In genomic region chr13:80337706-80338105, GRCh38 we compare ENCODE assay signal across 10 cellular contexts. TPM values are rescaled to one million over a fixed set of nuclear protein-coding genes. Genes with fewer than 3 reads are reported as not detected.
A peak's percentile ranks its signal among the peaks of the same experiment; 100 is the strongest.
DNase-seq lines count a peak whose midpoint lies in the region; ATAC-seq and TF ChIP-seq lines count a peak whose summit lies in the region.
"Had no signal": no experiment of that assay in that cellular context is flagged by ENCODE, and none has a peak within 500 bp of the region (broad histone marks: within the 10 kb centered on the region; RNA-seq: fewer than 3 reads in every experiment).

No MANE protein-coding gene starts in this region.

- peak overlapping the region; percentile 82 for H3K4me3 ChIP-seq in AG10803 (ENCODE audit: low read length)
- peak overlapping the region; percentile 73 for H3K4me3 ChIP-seq in SJSA1
- peak overlapping the region; percentile 91 to 98 (median 92) for H3K4me3 ChIP-seq in fibroblast of lung (replicated peaks in 1 of 4; ENCODE audit: control extremely low read depth in 1 of 4, insufficient read depth in 1 of 4, low read depth in 3 of 4, low read length in 4 of 4)
- H3K4me3 ChIP-seq in ovary, result peak overlapping the region; percentile 64

- H2AFZ ChIP-seq in fibroblast of lung (ENCODE audit: low read length), result no peak overlapping the region

- in situ Hi-C loops in ACHN (cut with HindIII; ENCODE audit: low pct_ligation_motif_present, low pct_unique_long_range_greater_than_20kb, low sequenced_read_pairs), result no loop called here

- DNase-seq in AG10803 (ENCODE audit: low read depth), result no peak
- DNase-seq in SJSA1 (ENCODE audit: low read depth in 1 of 2, low spot score in 2 of 2), result no peak
- peak; percentile 28 to 33 for DNase-seq in fibroblast of lung (ENCODE audit: low read depth in 2 of 2)
- DNase-seq in ovary, result no peak
- no peak for DNase-seq in ACHN
- DNase-seq in iPS-NIHi7 (ENCODE audit: extremely low spot score), result no peak
- DNase-seq: activated CD4-positive, alpha-beta T cell treated with anti-CD3 and anti-CD28 coated beads for 1 hour; CD4-positive, alpha-beta memory T cell had no signal

- peaks cover 68% of the 10 kb centered on the region for H3K36me3 ChIP-seq in SJSA1
- H3K36me3 ChIP-seq in fibroblast of lung (ENCODE audit: control insufficient read depth, insufficient read depth, low read length), result peaks cover 9% of the 10 kb centered on the region
- no peaks in the 10 kb centered on the region for H3K36me3 ChIP-seq in ovary

- peak overlapping the region; percentile 41 for H3K9ac ChIP-seq in fibroblast of lung (ENCODE audit: insufficient read depth, low read length)

- H3K4me1 ChIP-seq in SJSA1 (replicated peaks) (peaks cover 37% of the 10 kb centered on the region), fibroblast of lung (ENCODE audit: control insufficient read depth, extremely low read depth, insufficient read depth, low read length) (peaks cover 4% of the 10 kb centered on the region), ovary (ENCODE audit: insufficient read depth) (peaks cover 3% of the 10 kb centered on the region)

- no peak overlapping the region for H3K27ac ChIP-seq in SJSA1
- H3K27ac ChIP-seq in fibroblast of lung (ENCODE audit: insufficient read depth, low read length), result peak overlapping the region; percentile 85
- no peak overlapping the region for H3K27ac ChIP-seq in ovary

- ATAC-seq in HG03196 (IDR thresholded peaks at IDR 0.05; ENCODE audit: unreplicated experiment), result no peak
- no peak for ATAC-seq in HG03095 (IDR thresholded peaks at IDR 0.05; ENCODE audit: unreplicated experiment)

- TF ChIP-seq CTCF in AG10803 (conservative IDR thresholded peaks at IDR 0.05; ENCODE audit: low read length) (no peak), fibroblast of lung (conservative IDR thresholded peaks at IDR 0.05 in 1 of 2, IDR thresholded peaks at IDR 0.05 in 1 of 2; ENCODE audit: low read depth in 1 of 2, low read length in 2 of 2) (no peak), ovary (IDR thresholded peaks at IDR 0.05) (no peak)

- H3K27me3 ChIP-seq in SJSA1 (replicated peaks) (no peaks in the 10 kb centered on the region), fibroblast of lung (ENCODE audit: control insufficient read depth, insufficient read depth, low read length) (no peaks in the 10 kb centered on the region), ovary (no peaks in the 10 kb centered on the region)

- peaks cover 77% of the 10 kb centered on the region for H3K79me2 ChIP-seq in fibroblast of lung (ENCODE audit: control insufficient read depth, insufficient read depth, low read length)

- TF ChIP-seq POLR2A in ovary (IDR thresholded peaks at IDR 0.05), result no peak

- TF ChIP-seq EP300 in ovary (IDR thresholded peaks at IDR 0.05), result no peak

- H3K9me3 ChIP-seq in SJSA1 (replicated peaks) (no peaks in the 10 kb centered on the region), fibroblast of lung (ENCODE audit: control insufficient read depth, insufficient read depth, low read depth, low read length) (no peaks in the 10 kb centered on the region), ovary (no peaks in the 10 kb centered on the region)

- H3K4me2 ChIP-seq in fibroblast of lung (ENCODE audit: extremely low read depth, insufficient read depth, low read length), result peak overlapping the region; percentile 97

- intact Hi-C loops in ovary (cut with DNase I), result no loop called here

- WGBS in ovary, 3 donors, result 71 to 76% (median 75%) methylated on average over 6 of the region's 6 CpGs

- H4K20me1 ChIP-seq in fibroblast of lung (ENCODE audit: control insufficient read depth, extremely low read depth, insufficient read depth, low read length), result no peaks in the 10 kb centered on the region

RNA-seq across cellular contexts. Expression of gene SPRY2, which starts 3.2 kb away (rescaled TPM):
- 27.4 and 43.3 TPM in 2 replicates for total RNA-seq in SJSA1 (2014; rRNA removed; shearing (Covaris generic))
- total RNA-seq in fibroblast of lung (9.8 and 13.0 TPM in 2 replicates), ovary (10 to 100 TPM; 11.5 to 23.6 (median 16.5) TPM)
- polyA plus RNA-seq in fibroblast of lung (16.2 and 82.6 TPM in 2 replicates), ovary (10 to 100 TPM; 13.6 to 28.5 TPM)
- polyA plus RNA-seq in fibroblast of lung (2012), result 8.5 and 40.7 TPM in 2 replicates
- polyA minus RNA-seq in fibroblast of lung (ENCODE audit: low replicate concordance), result 20.0 and 89.7 TPM in 2 replicates
- polyA plus RNA-seq: CD4-positive, alpha-beta memory T cell had no signal

Comparison
In these comparisons a context has a peak if more than half of its experiments do, and no peak if none do; other contexts are left out.
1. DNase-seq: peak in fibroblast of lung (2 of 2); none in AG10803 (single experiment), SJSA1 (0 of 2), ovary (0 of 5), ACHN (single experiment) and iPS-NIHi7 (single experiment).
2. Peak in every context shown above with its lines, with median percentiles within 50 percentile points of each other: H3K4me3 ChIP-seq.